8 cellular contexts compared by ENCODE assay signal in genomic region chr1:234612352-234613127, GRCh38. TPM values are rescaled to one million over a fixed set of nuclear protein-coding genes. Genes with fewer than 3 reads are reported as not detected.
DNase-seq lines count a peak whose midpoint lies in the region; TF ChIP-seq lines count a peak whose summit lies in the region.

No MANE protein-coding gene starts in this region.

- H3K4me1 ChIP-seq in DOHH2 (ENCODE audit: control insufficient read depth, low read length) (peaks cover 52% of the 10 kb centered on the region), GM23248 (ENCODE audit: insufficient read depth) (peaks cover 55% of the 10 kb centered on the region), transverse colon (peaks cover 29 to 50% (median 42%) of the 10 kb centered on the region in 4 donors)

- DNase-seq in GM23248 (peak; percentile 98), MG63 (peak; percentile 99), foreskin fibroblast (peak; percentile 99), nucleus accumbens (lab: John Stamatoyannopoulos, UW) (peak in 55 of 56 donors; percentile 22 to 92 (median 82)), transverse colon (peak; percentile 95)
- peak; percentile 43 for DNase-seq in activated gamma-delta T cell treated with anti-CD3 and anti-CD28 coated beads, Interleukin-2, amount 50 U/mL, for 16 hours (ENCODE audit: low read depth)

- H3K36me3 ChIP-seq in DOHH2 (ENCODE audit: control insufficient read depth, low read length) (no peaks in the 10 kb centered on the region), GM23248 (ENCODE audit: low read depth) (peaks cover 10% of the 10 kb centered on the region), MG63 (peaks cover 10% of the 10 kb centered on the region), transverse colon (peaks cover 0 to 9% (median 3%) of the 10 kb centered on the region in 4 donors)

- TF ChIP-seq POLR2A in Raji (IDR thresholded peaks at IDR 0.05; ENCODE audit: insufficient read depth, low read depth, low read length) (peak; percentile 78), transverse colon (IDR thresholded peaks at IDR 0.05) (peak; percentile 87)

- peak overlapping the region; percentile 71 for H3K4me3 ChIP-seq in DOHH2 (ENCODE audit: low read length)
- H3K4me3 ChIP-seq in GM23248, result peak overlapping the region; percentile 64
- peak overlapping the region; percentile 10; the same call in 1 of the 2 replicates for H3K4me3 ChIP-seq in MG63
- peak overlapping the region; percentile 15 to 37 for H3K4me3 ChIP-seq in foreskin fibroblast (ENCODE audit: low read depth in 1 of 2, low read length in 2 of 2)
- peak overlapping the region in 3 of 4 donors; percentile 6 to 71 (median 9) for H3K4me3 ChIP-seq in transverse colon

- TF ChIP-seq EP300 in transverse colon (IDR thresholded peaks at IDR 0.05; ENCODE audit: low read depth), result peak; percentile 89

- H3K79me2 ChIP-seq in DOHH2 (ENCODE audit: control insufficient read depth, low read length) (no peaks in the 10 kb centered on the region), GM23248 (ENCODE audit: insufficient read depth) (peaks cover 17% of the 10 kb centered on the region)

- H3F3A ChIP-seq in DOHH2 (ENCODE audit: control insufficient read depth, insufficient read depth) (peaks cover 8% of the 10 kb centered on the region), GM23248 (ENCODE audit: insufficient read depth) (peaks cover 55% of the 10 kb centered on the region)

- 1 to 3% methylated on average over 20 of the region's 20 CpGs for WGBS in GM23248 (ENCODE audit: low coverage in 1 of 2, low lambda C conversion rate in 2 of 2, missing lambda C conversion rate in 2 of 2), 2 experiments
- WGBS in transverse colon (ENCODE audit: low coverage in 1 of 2), 2 donors, result 1 to 6% methylated on average over 12 to 20 of the region's 20 CpGs

- intact Hi-C loops in transverse colon (cut with DNase I; ENCODE audit: low total_unique reads), result loop anchor here (5.0 to 10.0 kb wide), 4 partner anchors 72 to 470 kb away; no protein-coding TSS in a partner anchor

- H4K20me1 ChIP-seq in DOHH2 (ENCODE audit: control insufficient read depth, insufficient read depth, low read depth, low read length) (no peaks in the 10 kb centered on the region), GM23248 (ENCODE audit: insufficient read depth) (no peaks in the 10 kb centered on the region)

- peak overlapping the region; percentile 45 for H3K27ac ChIP-seq in DOHH2 (ENCODE audit: low read depth, low read length)
- peak overlapping the region; percentile 99 for H3K27ac ChIP-seq in GM23248
- peak overlapping the region; percentile 97 to 100 (median 100) for H3K27ac ChIP-seq in transverse colon

- TF ChIP-seq CTCF in DOHH2 (IDR thresholded peaks at IDR 0.05; ENCODE audit: low read depth, low read length, poor library complexity, severe bottlenecking), result no peak
- TF ChIP-seq CTCF in foreskin fibroblast (IDR thresholded peaks at IDR 0.05; ENCODE audit: low read depth, low read length), result no peak
- no peak for TF ChIP-seq CTCF in transverse colon (IDR thresholded peaks at IDR 0.05)

- H3K4me2 ChIP-seq in DOHH2 (ENCODE audit: low read length) (peak overlapping the region; percentile 97), GM23248 (ENCODE audit: unreplicated experiment) (peak overlapping the region; percentile 88)

- H2AFZ ChIP-seq in GM23248, result no peak overlapping the region

- H3K9ac ChIP-seq in GM23248, result peak overlapping the region; percentile 96

- H3K9me2 ChIP-seq in DOHH2 (replicated peaks; ENCODE audit: control insufficient read depth, low read length) (no peaks in the 10 kb centered on the region), GM23248 (ENCODE audit: insufficient read depth) (no peaks in the 10 kb centered on the region)

- in situ Hi-C loops in GM23248 (cut with MboI), result loop anchor here (10.0 kb wide), 1 partner anchor 372 kb away; no protein-coding TSS in a partner anchor
- in situ Hi-C loops in transverse colon (cut with MboI; ENCODE audit: low pct_ligation_motif_present in 1 of 4, low pct_unique_long_range_greater_than_20kb in 1 of 4, low sequenced_read_pairs in 3 of 4), result loop anchor here in 3 of 4 donors (5.0 to 25.0 kb wide), 6 partner anchors 105 to 470 kb away; no protein-coding TSS in a partner anchor

- H3K9me3 ChIP-seq in DOHH2 (ENCODE audit: control insufficient read depth, insufficient read depth, low read length) (no peaks in the 10 kb centered on the region), GM23248 (ENCODE audit: low read depth) (no peaks in the 10 kb centered on the region), MG63 (no peaks in the 10 kb centered on the region), transverse colon (no peaks in the 10 kb centered on the region)

- H3K27me3 ChIP-seq in DOHH2 (ENCODE audit: control insufficient read depth, low read length), result peaks cover 43% of the 10 kb centered on the region
- no peaks in the 10 kb centered on the region for H3K27me3 ChIP-seq in GM23248 (replicated peaks; ENCODE audit: insufficient read depth)
- H3K27me3 ChIP-seq in MG63, result no peaks in the 10 kb centered on the region
- no peaks in the 10 kb centered on the region for H3K27me3 ChIP-seq in transverse colon

RNA-seq across cellular contexts. Expression of gene IRF2BP2, which starts 2.6 kb away (rescaled TPM):
- 60.7 and 69.3 TPM in 2 replicates for total RNA-seq in GM23248 (2014; rRNA removed; shearing (Covaris generic))
- polyA plus RNA-seq in GM23248 (2016; fragmentation: Nextera tagmentation; extraction: Ambion mirVana), result 12.9 and 13.0 TPM in 2 replicates
- total RNA-seq in MG63 (2014; rRNA removed; shearing (Covaris generic); ENCODE audit: low replicate concordance), result 52.8 and 67.4 TPM in 2 replicates
- total RNA-seq in transverse colon, result 100 to 1,000 TPM in 1 of 4 donors, 10 to 100 TPM in 3; 82.7 to 120 (median 93.3) TPM

Comparison
In these comparisons a context has a peak if more than half of its experiments do, and no peak if none do; other contexts are left out.
1. Peak in every context shown above with its lines: DNase-seq, H3K4me3 ChIP-seq and H3K27ac ChIP-seq.
2. H3K27ac ChIP-seq: peak in every context shown above with its lines; median percentile 100 in transverse colon; 99 in GM23248; 45 in DOHH2.
3. H3K4me3 ChIP-seq: peak in every context shown above with its lines; median percentile 71 in DOHH2; 64 in GM23248; 26 in foreskin fibroblast; 10 in MG63; 9 in transverse colon.
4. DNase-seq: peak in every context shown above with its lines; median percentile 99 in MG63; 99 in foreskin fibroblast; 98 in GM23248; 95 in transverse colon; 82 in nucleus accumbens; 43 in activated gamma-delta T cell treated with anti-CD3 and anti-CD28 coated beads, Interleukin-2, amount 50 U/mL, for 16 hours.